ENCODE assay signal across 1 cellular context in the genomic region with DNA sequence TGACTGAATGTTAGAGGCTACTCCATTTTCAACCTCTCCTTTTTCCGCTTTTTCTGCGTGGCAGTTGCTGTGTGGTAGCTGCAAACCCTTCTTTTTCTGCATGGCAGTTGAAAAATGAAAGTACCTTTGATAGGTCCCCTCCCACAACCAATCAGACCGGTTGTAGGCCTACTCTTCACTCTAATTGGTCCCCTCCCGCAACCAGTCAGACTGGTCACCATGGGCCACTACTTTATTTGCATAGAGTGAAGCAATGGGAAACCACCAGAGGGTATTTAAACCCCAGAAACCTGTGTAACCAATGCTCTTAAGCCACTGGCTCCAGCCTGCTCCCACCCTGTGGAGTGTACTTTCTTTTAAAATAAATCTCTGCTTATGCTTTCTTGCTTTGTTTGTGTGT.
TF ChIP-seq lines count a peak whose summit lies in the region.

No MANE protein-coding gene starts in this region.

TF ChIP-seq in GM12878, 131 proteins besides CTCF, POLR2A, EP300 and RAD21 (continued from another document):
- TF ChIP-seq, protein P1, sequence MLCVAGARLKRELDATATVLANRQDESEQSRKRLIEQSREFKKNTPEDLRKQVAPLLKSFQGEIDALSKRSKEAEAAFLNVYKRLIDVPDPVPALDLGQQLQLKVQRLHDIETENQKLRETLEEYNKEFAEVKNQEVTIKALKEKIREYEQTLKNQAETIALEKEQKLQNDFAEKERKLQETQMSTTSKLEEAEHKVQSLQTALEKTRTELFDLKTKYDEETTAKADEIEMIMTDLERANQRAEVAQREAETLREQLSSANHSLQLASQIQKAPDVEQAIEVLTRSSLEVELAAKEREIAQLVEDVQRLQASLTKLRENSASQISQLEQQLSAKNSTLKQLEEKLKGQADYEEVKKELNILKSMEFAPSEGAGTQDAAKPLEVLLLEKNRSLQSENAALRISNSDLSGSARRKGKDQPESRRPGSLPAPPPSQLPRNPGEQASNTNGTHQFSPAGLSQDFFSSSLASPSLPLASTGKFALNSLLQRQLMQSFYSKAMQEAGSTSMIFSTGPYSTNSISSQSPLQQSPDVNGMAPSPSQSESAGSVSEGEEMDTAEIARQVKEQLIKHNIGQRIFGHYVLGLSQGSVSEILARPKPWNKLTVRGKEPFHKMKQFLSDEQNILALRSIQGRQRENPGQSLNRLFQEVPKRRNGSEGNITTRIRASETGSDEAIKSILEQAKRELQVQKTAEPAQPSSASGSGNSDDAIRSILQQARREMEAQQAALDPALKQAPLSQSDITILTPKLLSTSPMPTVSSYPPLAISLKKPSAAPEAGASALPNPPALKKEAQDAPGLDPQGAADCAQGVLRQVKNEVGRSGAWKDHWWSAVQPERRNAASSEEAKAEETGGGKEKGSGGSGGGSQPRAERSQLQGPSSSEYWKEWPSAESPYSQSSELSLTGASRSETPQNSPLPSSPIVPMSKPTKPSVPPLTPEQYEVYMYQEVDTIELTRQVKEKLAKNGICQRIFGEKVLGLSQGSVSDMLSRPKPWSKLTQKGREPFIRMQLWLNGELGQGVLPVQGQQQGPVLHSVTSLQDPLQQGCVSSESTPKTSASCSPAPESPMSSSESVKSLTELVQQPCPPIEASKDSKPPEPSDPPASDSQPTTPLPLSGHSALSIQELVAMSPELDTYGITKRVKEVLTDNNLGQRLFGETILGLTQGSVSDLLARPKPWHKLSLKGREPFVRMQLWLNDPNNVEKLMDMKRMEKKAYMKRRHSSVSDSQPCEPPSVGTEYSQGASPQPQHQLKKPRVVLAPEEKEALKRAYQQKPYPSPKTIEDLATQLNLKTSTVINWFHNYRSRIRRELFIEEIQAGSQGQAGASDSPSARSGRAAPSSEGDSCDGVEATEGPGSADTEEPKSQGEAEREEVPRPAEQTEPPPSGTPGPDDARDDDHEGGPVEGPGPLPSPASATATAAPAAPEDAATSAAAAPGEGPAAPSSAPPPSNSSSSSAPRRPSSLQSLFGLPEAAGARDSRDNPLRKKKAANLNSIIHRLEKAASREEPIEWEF (IDR thresholded peaks at IDR 0.05; ENCODE audit: insufficient replicate concordance, low read depth, low read length) = no peak
- TF ChIP-seq BMI1 (IDR thresholded peaks at IDR 0.05; ENCODE audit: borderline replicate concordance) (no peak), HDAC6 (IDR thresholded peaks at IDR 0.05; ENCODE audit: unreplicated experiment) (no peak), RELB (IDR thresholded peaks at IDR 0.05; ENCODE audit: low read depth) (no peak), SMARCA5 (IDR thresholded peaks at IDR 0.05) (no peak), SUZ12 (IDR thresholded peaks at IDR 0.05; ENCODE audit: unreplicated experiment) (no peak), TAF1 (IDR thresholded peaks at IDR 0.05; ENCODE audit: borderline replicate concordance, low read depth, low read length) (no peak), SIX5 (IDR thresholded peaks at IDR 0.05; ENCODE audit: low read depth, low read length, severe bottlenecking) (no peak)
- TF ChIP-seq, protein P2, sequence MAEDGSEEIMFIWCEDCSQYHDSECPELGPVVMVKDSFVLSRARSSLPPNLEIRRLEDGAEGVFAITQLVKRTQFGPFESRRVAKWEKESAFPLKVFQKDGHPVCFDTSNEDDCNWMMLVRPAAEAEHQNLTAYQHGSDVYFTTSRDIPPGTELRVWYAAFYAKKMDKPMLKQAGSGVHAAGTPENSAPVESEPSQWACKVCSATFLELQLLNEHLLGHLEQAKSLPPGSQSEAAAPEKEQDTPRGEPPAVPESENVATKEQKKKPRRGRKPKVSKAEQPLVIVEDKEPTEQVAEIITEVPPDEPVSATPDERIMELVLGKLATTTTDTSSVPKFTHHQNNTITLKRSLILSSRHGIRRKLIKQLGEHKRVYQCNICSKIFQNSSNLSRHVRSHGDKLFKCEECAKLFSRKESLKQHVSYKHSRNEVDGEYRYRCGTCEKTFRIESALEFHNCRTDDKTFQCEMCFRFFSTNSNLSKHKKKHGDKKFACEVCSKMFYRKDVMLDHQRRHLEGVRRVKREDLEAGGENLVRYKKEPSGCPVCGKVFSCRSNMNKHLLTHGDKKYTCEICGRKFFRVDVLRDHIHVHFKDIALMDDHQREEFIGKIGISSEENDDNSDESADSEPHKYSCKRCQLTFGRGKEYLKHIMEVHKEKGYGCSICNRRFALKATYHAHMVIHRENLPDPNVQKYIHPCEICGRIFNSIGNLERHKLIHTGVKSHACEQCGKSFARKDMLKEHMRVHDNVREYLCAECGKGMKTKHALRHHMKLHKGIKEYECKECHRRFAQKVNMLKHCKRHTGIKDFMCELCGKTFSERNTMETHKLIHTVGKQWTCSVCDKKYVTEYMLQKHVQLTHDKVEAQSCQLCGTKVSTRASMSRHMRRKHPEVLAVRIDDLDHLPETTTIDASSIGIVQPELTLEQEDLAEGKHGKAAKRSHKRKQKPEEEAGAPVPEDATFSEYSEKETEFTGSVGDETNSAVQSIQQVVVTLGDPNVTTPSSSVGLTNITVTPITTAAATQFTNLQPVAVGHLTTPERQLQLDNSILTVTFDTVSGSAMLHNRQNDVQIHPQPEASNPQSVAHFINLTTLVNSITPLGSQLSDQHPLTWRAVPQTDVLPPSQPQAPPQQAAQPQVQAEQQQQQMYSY (CRISPR knock-in tag; IDR thresholded peaks at IDR 0.05) = no peak
- TF ChIP-seq, protein P3, sequence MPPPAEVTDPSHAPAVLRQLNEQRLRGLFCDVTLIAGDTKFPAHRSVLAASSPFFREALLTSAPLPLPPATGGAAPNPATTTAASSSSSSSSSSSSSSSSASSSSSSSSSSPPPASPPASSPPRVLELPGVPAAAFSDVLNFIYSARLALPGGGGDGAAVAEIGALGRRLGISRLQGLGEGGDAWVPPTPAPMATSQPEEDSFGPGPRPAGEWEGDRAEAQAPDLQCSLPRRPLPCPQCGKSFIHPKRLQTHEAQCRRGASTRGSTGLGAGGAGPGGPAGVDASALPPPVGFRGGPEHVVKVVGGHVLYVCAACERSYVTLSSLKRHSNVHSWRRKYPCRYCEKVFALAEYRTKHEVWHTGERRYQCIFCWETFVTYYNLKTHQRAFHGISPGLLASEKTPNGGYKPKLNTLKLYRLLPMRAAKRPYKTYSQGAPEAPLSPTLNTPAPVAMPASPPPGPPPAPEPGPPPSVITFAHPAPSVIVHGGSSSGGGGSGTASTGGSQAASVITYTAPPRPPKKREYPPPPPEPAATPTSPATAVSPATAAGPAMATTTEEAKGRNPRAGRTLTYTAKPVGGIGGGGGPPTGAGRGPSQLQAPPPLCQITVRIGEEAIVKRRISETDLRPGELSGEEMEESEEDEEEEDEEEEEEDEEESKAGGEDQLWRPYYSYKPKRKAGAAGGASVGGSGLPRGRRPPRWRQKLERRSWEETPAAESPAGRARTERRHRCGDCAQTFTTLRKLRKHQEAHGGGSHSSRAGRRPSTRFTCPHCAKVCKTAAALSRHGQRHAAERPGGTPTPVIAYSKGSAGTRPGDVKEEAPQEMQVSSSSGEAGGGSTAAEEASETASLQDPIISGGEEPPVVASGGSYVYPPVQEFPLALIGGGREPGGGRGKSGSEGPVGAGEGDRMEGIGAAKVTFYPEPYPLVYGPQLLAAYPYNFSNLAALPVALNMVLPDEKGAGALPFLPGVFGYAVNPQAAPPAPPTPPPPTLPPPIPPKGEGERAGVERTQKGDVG (CRISPR knock-in tag; IDR thresholded peaks at IDR 0.05) = no peak
TF ChIP-seq in GM12878: peak in this region for 0.
